Comparison of ENCODE assay signal across 8 cellular contexts in the genomic region with DNA sequence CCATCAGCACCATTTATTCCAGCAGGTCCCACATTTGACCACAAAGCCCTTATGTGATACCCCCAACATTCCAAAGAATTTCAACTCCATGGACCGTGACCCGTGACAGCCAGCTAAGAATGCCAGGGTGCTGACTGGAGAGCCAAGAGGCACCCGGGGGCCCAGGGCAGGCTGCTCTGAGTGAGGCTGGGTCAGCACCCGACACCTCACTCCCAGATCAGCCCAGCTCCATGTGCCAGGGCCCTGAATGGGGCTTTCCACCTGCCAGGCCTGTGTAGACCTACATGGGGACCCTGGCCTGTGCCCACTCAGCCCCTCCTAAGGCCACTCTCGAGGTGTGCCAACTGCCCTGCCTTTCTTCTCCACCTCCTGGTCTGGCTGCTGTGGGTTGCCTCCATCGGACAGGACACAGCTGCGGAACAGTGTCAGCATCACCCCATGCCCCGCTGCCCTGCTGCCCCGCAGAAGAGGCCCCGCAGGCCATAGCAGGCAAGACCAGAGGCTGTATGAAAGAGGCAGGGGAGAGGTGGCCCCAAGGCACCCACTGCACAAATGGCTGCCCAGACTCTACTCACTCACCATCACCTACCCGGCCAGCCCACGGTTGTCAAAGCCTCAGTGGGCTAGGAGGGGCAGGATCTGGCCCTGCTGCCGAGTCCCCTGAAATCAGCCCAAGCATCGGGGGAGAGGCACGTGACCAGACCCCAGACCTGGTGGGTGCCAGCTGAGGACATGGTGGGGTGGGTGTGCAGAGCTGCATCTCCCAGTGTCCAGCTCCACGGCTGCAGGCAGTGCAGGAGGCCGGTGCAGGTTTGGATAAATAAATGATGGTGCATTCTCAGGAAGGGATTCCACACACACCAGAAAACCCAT. TPM values are rescaled to one million over a fixed set of nuclear protein-coding genes. Genes with fewer than 3 reads are reported as not detected.
DNase-seq lines count a peak whose midpoint lies in the region; ATAC-seq, FAIRE-seq and TF ChIP-seq lines count a peak whose summit lies in the region.
"Not testable (repeated sequence)": the region's sequence is repeated elsewhere in the genome, so short reads cannot be mapped to it uniquely, and the experiment has no call there.
"Had no signal": no experiment of that assay in that cellular context is flagged by ENCODE, and none has a peak within 500 bp of the region (broad histone marks: within the 10 kb centered on the region; RNA-seq: fewer than 3 reads in every experiment).

No MANE protein-coding gene starts in this region.

- H3K23ac ChIP-seq in H1 (ENCODE audit: insufficient read length): not testable (repeated sequence)

- H3K9me3 Mint-ChIP-seq in natural killer cell; stimulated activated naive B cell treated with anti-CD40 and anti-IgM and Interleukin-4, amounts not matched to agents 10 μg/mL and 1 μg/mL and 100 μg/mL, for 72 hours: not testable (repeated sequence)

- H3K4ac ChIP-seq in H1 (replicated peaks; ENCODE audit: insufficient read length, low read depth, low read length): not testable (repeated sequence)

- not testable (repeated sequence) for H3K18ac ChIP-seq in H1 (ENCODE audit: extremely low read depth, low read length)

- H3K27ac Mint-ChIP-seq in natural killer cell: not testable (repeated sequence)
- peak overlapping the region; percentile 21 for H3K27ac Mint-ChIP-seq in stimulated activated naive B cell treated with anti-CD40 and anti-IgM and Interleukin-4, amounts not matched to agents 10 μg/mL and 1 μg/mL and 100 μg/mL, for 72 hours

- H3K9me2 ChIP-seq in Karpas-422 (replicated peaks; ENCODE audit: insufficient read depth, low read length): not testable (repeated sequence)

- not testable (repeated sequence) for DNase-seq in Karpas-422; K562 (ENCODE audit: extremely low read depth in 1 of 4, low spot score in 3 of 4); H1 (ENCODE audit: low read depth in 1 of 2, low spot score in 2 of 2); natural killer cell; stimulated activated naive B cell treated with anti-CD40 and anti-IgM and Interleukin-4, amounts not matched to agents 10 μg/mL and 1 μg/mL and 100 μg/mL, for 72 hours; urothelium cell line (ENCODE audit: low spot score)

- H3K4me3 Mint-ChIP-seq in natural killer cell: peak overlapping the region; percentile 4
- not testable (repeated sequence) for H3K4me3 Mint-ChIP-seq in stimulated activated naive B cell treated with anti-CD40 and anti-IgM and Interleukin-4, amounts not matched to agents 10 μg/mL and 1 μg/mL and 100 μg/mL, for 72 hours

- not testable (repeated sequence) for H3K79me1 ChIP-seq in H1 (ENCODE audit: low read depth, low read length)

- not testable (repeated sequence) for ATAC-seq in K562; natural killer cell; stimulated activated naive B cell treated with anti-CD40 and anti-IgM and Interleukin-4, amounts not matched to agents 10 μg/mL and 1 μg/mL and 100 μg/mL, for 72 hours (replicated peaks)

- H3K27ac ChIP-seq in BLaER1: peak overlapping the region; percentile 68
- 0 out of 2 replicates have a peak overlapping the region, but pooled peaks have one; percentile 15 for H3K27ac ChIP-seq in Karpas-422 (ENCODE audit: low read length)
- H3K27ac ChIP-seq in K562 (ENCODE audit: extremely low read depth, low read depth, low read length); H1 (ENCODE audit: low read depth, low read length): not testable (repeated sequence)

- FAIRE-seq in K562 (lab: Jason Lieb, UNC); H1 (lab: Jason Lieb, UNC): not testable (repeated sequence)
- peak; percentile 61 for FAIRE-seq in urothelium cell line (lab: Jason Lieb, UNC)

- H3K9ac ChIP-seq in BLaER1: peak overlapping the region; percentile 61
- peak overlapping the region; percentile 5; the same call in 1 of the 2 replicates for H3K9ac ChIP-seq in Karpas-422 (ENCODE audit: low read length)
- H3K9ac ChIP-seq in K562 (ENCODE audit: insufficient read depth in 1 of 2, low read depth in 2 of 2, low read length in 2 of 2): peak overlapping the region in 1 of 2 experiments; percentile 15; a peak in 1 of 4 replicates
- H3K9ac ChIP-seq in H1 (replicated peaks in 1 of 4; ENCODE audit: extremely low read depth in 1 of 4, low read depth in 3 of 4, low read length in 3 of 4): not testable (repeated sequence)

- H4K20me1 ChIP-seq in BLaER1 (peaks cover 92% of the 10 kb centered on the region), K562 (replicated peaks; ENCODE audit: control insufficient read depth, insufficient read depth, low read length) (peaks cover 68% of the 10 kb centered on the region)
- H4K20me1 ChIP-seq in Karpas-422 (ENCODE audit: insufficient read depth, low read depth, low read length); H1 (replicated peaks in 1 of 2; ENCODE audit: control insufficient read depth in 1 of 2, insufficient read depth in 2 of 2, low read length in 2 of 2): not testable (repeated sequence)

- not testable (repeated sequence) for H3K14ac ChIP-seq in H1 (ENCODE audit: insufficient read length)

- not testable (repeated sequence) for TF ChIP-seq CTCF in K562 (IDR thresholded peaks at IDR 0.05 in 2 of 3, conservative IDR thresholded peaks at IDR 0.05 in 1 of 3; ENCODE audit: insufficient read depth in 2 of 3, low read depth in 1 of 3, low read length in 3 of 3); H1 (IDR thresholded peaks at IDR 0.05; ENCODE audit: control extremely low read depth in 1 of 3, insufficient read depth in 1 of 3, low read depth in 1 of 3, low read length in 3 of 3); natural killer cell (IDR thresholded peaks at IDR 0.05)

- not testable (repeated sequence) for H3K27me3 ChIP-seq in BLaER1; Karpas-422 (ENCODE audit: low read length); H1 (replicated peaks in 1 of 4; ENCODE audit: control insufficient read depth in 3 of 4, extremely low read depth in 1 of 4, insufficient read depth in 3 of 4, low read length in 3 of 4)
- H3K27me3 ChIP-seq in K562 (ENCODE audit: control insufficient read depth in 2 of 2, insufficient read depth in 2 of 2, low read length in 2 of 2): peaks cover 7 to 65% of the 10 kb centered on the region in 2 experiments; a peak in 4 of 5 replicates

- H2AFZ ChIP-seq in Karpas-422 (ENCODE audit: low read length); K562 (ENCODE audit: low read depth, low read length); H1 (ENCODE audit: low read length): not testable (repeated sequence)

- in situ Hi-C loops in K562 (cut with MboI): not testable (repeated sequence)

- H3K4me1 ChIP-seq in BLaER1: peaks cover 89% of the 10 kb centered on the region
- peaks cover 30% of the 10 kb centered on the region for H3K4me1 ChIP-seq in Karpas-422 (ENCODE audit: low read length)
- H3K4me1 ChIP-seq in K562 (replicated peaks in 1 of 2; ENCODE audit: control insufficient read depth in 2 of 2, insufficient read depth in 2 of 2, low read length in 2 of 2): peaks cover 3 to 68% of the 10 kb centered on the region in 2 experiments; a peak in 4 of 5 replicates
- H3K4me1 ChIP-seq in H1 (replicated peaks in 1 of 4; ENCODE audit: control insufficient read depth in 3 of 4, insufficient read depth in 4 of 4, low read length in 3 of 4): not testable (repeated sequence)

- WGBS in K562 (ENCODE audit: insufficient coverage, low coverage, missing lambda C conversion rate): 16% methylated on average over 17 of the region's 17 CpGs
- 96% methylated on average over 17 of the region's 17 CpGs; no CpG with 5 or more reads in 1 of the 2 experiments for WGBS in H1 (ENCODE audit: extremely low coverage in 1 of 2, insufficient coverage in 1 of 2, insufficient read length in 1 of 2, insufficient replicate concordance in 2 of 2, low coverage in 1 of 2, low lambda C conversion rate in 2 of 2, missing lambda C conversion rate in 1 of 2), 2 experiments

- not testable (repeated sequence) for H2BK5ac ChIP-seq in H1 (ENCODE audit: low read depth, low read length)

- not testable (repeated sequence) for H3K4me1 Mint-ChIP-seq in natural killer cell; stimulated activated naive B cell treated with anti-CD40 and anti-IgM and Interleukin-4, amounts not matched to agents 10 μg/mL and 1 μg/mL and 100 μg/mL, for 72 hours

- H3K27me3 Mint-ChIP-seq in natural killer cell (ENCODE audit: low read depth in 2 of 2): not testable (repeated sequence)
- peaks cover 9 to 17% of the 10 kb centered on the region in 2 donors for H3K27me3 Mint-ChIP-seq in stimulated activated naive B cell treated with anti-CD40 and anti-IgM and Interleukin-4, amounts not matched to agents 10 μg/mL and 1 μg/mL and 100 μg/mL, for 72 hours

- peak overlapping the region; percentile 49; the same call in 1 of the 2 replicates for H3K4me3 ChIP-seq in BLaER1
- H3K4me3 ChIP-seq in Karpas-422 (ENCODE audit: low read length): peak overlapping the region; percentile 32
- H3K4me3 ChIP-seq in K562; H1 (ENCODE audit: extremely low read depth in 1 of 4, insufficient read depth in 2 of 4, low read depth in 3 of 4, low read length in 4 of 4): not testable (repeated sequence)

- not testable (repeated sequence) for H3K9me1 ChIP-seq in K562 (ENCODE audit: control insufficient read depth, insufficient read depth, low read length)

- not testable (repeated sequence) for BruUV-seq in K562 (replicated peaks; lab: Mats Ljungman, UMichigan)

- H2BK12ac ChIP-seq in H1 (ENCODE audit: low read depth, low read length): not testable (repeated sequence)

- not testable (repeated sequence) for H3K9me3 ChIP-seq in BLaER1; Karpas-422 (ENCODE audit: low read length); K562 (replicated peaks; ENCODE audit: control insufficient read depth, insufficient read depth, low read depth, low read length); H1 (ENCODE audit: insufficient read depth in 2 of 2, low read depth in 1 of 2, low read length in 1 of 2)

- H2BK15ac ChIP-seq in H1 (ENCODE audit: low read length): not testable (repeated sequence)

- H2AK5ac ChIP-seq in H1 (ENCODE audit: low read depth, low read length): not testable (repeated sequence)

- not testable (repeated sequence) for TF ChIP-seq POLR2A in K562 (conservative IDR thresholded peaks at IDR 0.05); H1 (IDR thresholded peaks at IDR 0.05; ENCODE audit: control extremely low read depth in 1 of 2, low read depth in 2 of 2, low read length in 2 of 2)

- not testable (repeated sequence) for TF ChIP-seq EP300 in K562 (IDR thresholded peaks at IDR 0.05; ENCODE audit: low read length); H1 (IDR thresholded peaks at IDR 0.05; ENCODE audit: borderline replicate concordance in 1 of 2, low read depth in 2 of 2, low read length in 2 of 2)

- not testable (repeated sequence) for H3K23me2 ChIP-seq in H1 (ENCODE audit: low read depth, low read length)

- POLR2A ChIA-PET in K562 (lab: Yijun Ruan, JAX) (interaction anchor here (0.5 to 1.1 kb wide), 5 partner anchors 8 to 114 kb away, joined by 3 to 5 read pairs (median 3); no protein-coding TSS in a partner anchor), H1 (lab: Charles Lee; ENCODE audit: partially characterized antibody) (interaction anchor here (0.6 kb wide), 1 partner anchor 21 kb away, joined by 3 read pairs; no protein-coding TSS in a partner anchor)

- CTCF ChIA-PET in K562 (lab: Yijun Ruan, JAX; ENCODE audit: low intra/inter-chr PET ratio): not testable (repeated sequence)
- CTCF ChIA-PET in H1 (lab: Charles Lee; ENCODE audit: partially characterized antibody): interaction anchor here (1.1 to 1.2 kb wide), 2 partner anchors 25 to 54 kb away, joined by 3 to 4 read pairs; no protein-coding TSS in a partner anchor

- not testable (repeated sequence) for H3K36me3 Mint-ChIP-seq in natural killer cell; stimulated activated naive B cell treated with anti-CD40 and anti-IgM and Interleukin-4, amounts not matched to agents 10 μg/mL and 1 μg/mL and 100 μg/mL, for 72 hours

- not testable (repeated sequence) for H2BK20ac ChIP-seq in H1 (ENCODE audit: low read length)

- H3K36me3 ChIP-seq in BLaER1: peaks cover 17% of the 10 kb centered on the region
- not testable (repeated sequence) for H3K36me3 ChIP-seq in Karpas-422 (ENCODE audit: insufficient read depth, low read length); K562 (ENCODE audit: control insufficient read depth, insufficient read depth, low read length); H1 (ENCODE audit: control insufficient read depth in 2 of 4, insufficient read depth in 4 of 4, low read length in 3 of 4)

- H3K4me2 ChIP-seq in BLaER1: peak overlapping the region; percentile 98
- peak overlapping the region; percentile 54 for H3K4me2 ChIP-seq in Karpas-422 (ENCODE audit: low read depth, low read length, poor library complexity, severe bottlenecking)
- H3K4me2 ChIP-seq in K562 (ENCODE audit: insufficient read depth, low read length); H1 (ENCODE audit: insufficient read depth in 1 of 2, low read depth in 2 of 2, low read length in 2 of 2): not testable (repeated sequence)

- H3K56ac ChIP-seq in H1 (replicated peaks; ENCODE audit: insufficient read length, low read depth, low read length): not testable (repeated sequence)

- H4K91ac ChIP-seq in H1 (replicated peaks; ENCODE audit: insufficient read length, low read length): not testable (repeated sequence)

- H3K79me2 ChIP-seq in Karpas-422 (ENCODE audit: low read length); K562 (ENCODE audit: control insufficient read depth, insufficient read depth, low read length): not testable (repeated sequence)
- H3K79me2 ChIP-seq in H1 (ENCODE audit: control insufficient read depth in 1 of 2, insufficient read depth in 2 of 2, low read length in 2 of 2): peaks cover 0 to 11% of the 10 kb centered on the region in 2 experiments; a peak in 1 of 4 replicates

- not testable (repeated sequence) for H4K5ac ChIP-seq in H1 (ENCODE audit: insufficient read length, low read depth, low read length)

- not testable (repeated sequence) for TF ChIP-seq RAD21 in K562 (CRISPR knock-in tag; conservative IDR thresholded peaks at IDR 0.05 in 1 of 2, IDR thresholded peaks at IDR 0.05 in 1 of 2); H1 (IDR thresholded peaks at IDR 0.05 in 1 of 2, conservative IDR thresholded peaks at IDR 0.05 in 1 of 2; ENCODE audit: low read depth in 2 of 2, low read length in 2 of 2)

- peak overlapping the region; percentile 14; the same call in 1 of the 2 replicates for H4K8ac ChIP-seq in H1 (ENCODE audit: extremely low read depth, insufficient read depth, low read length)

- intact Hi-C loops in K562 (cut with micrococcal nuclease); natural killer cell (cut with micrococcal nuclease): not testable (repeated sequence)

- not testable (repeated sequence) for H2BK120ac ChIP-seq in H1 (replicated peaks; ENCODE audit: low read depth, low read length)

RNA-seq across cellular contexts. Expression of a gene that starts 4.5 kb away (rescaled TPM):
- total RNA-seq in Karpas-422 (2014; rRNA removed; shearing (Covaris generic); ENCODE audit: low replicate concordance): 0.29 and 0.30 TPM in 2 replicates
- total RNA-seq in K562 (2011; cell fraction: chromatin; rRNA removed; ENCODE audit: low replicate concordance): 0.62 and 4.8 TPM in 2 replicates
- total RNA-seq in K562 (2011; cell fraction: nucleolus; rRNA removed): 7.4 and 9.8 TPM in 2 replicates
- 3.2 and 3.7 TPM in 2 replicates for total RNA-seq in K562 (2011; cell fraction: nucleoplasm; rRNA removed)
- total RNA-seq in K562 (2014; rRNA removed) (1.5 and 2.3 TPM in 2 replicates), K562 (2014; rRNA removed; fragmentation: Illumina TruSeq; extraction: Trizol) (not detected in 2 replicates), K562 (2015; rRNA removed; fragmentation: Illumina TruSeq; extraction: Trizol) (0.41 and 0.43 TPM in 2 replicates), K562 (2021) (2.8 and 3.0 TPM in 2 replicates), natural killer cell (1 to 10 TPM; 1.2 to 2.9 (median 1.6) TPM)
- polyA plus RNA-seq in K562 (2011; rRNA removed) (1.3 and 4.4 TPM in 2 replicates), K562 (2014; fragmentation: Illumina TruSeq; extraction: Trizol) (0.46 TPM in 1 of 2 replicates, not detected in the other), K562 (2014; fragmentation: Nextera tagmentation; extraction: Ambion mirVana) (under 1 TPM in 1 of 2 experiments, not detected in 1; 0.04 TPM), K562 (2014; rRNA removed) (1.2 and 2.3 TPM in 2 replicates), H1 (2011; rRNA removed) (41.3 and 51.5 TPM in 2 replicates)
- 5.9 and 9.9 TPM in 2 replicates for polyA plus RNA-seq in K562 (2011; cell fraction: cytosol; rRNA removed)
- polyA plus RNA-seq in K562 (2011; cell fraction: nucleus; rRNA removed): 2.9 and 3.5 TPM in 2 replicates
- polyA plus RNA-seq in K562 (2012): 2.9 and 4.6 TPM in 2 replicates
- 1.0 and 1.5 TPM in 2 replicates for polyA minus RNA-seq in K562 (2011; rRNA and poly(A)+ RNA removed)
- polyA minus RNA-seq in K562 (2011; cell fraction: cytosol; rRNA and poly(A)+ RNA removed): 5.1 and 13.6 TPM in 2 replicates
- polyA minus RNA-seq in K562 (2011; cell fraction: nucleus; rRNA and poly(A)+ RNA removed): 0.40 and 1.3 TPM in 2 replicates
- total RNA-seq in H1 (2021; fragmentation: NEBNext Ultra II Directional; extraction: Animal tissue kit (Norgen Biotek cat#: 25700)): 21.8 and 22.5 TPM in 2 replicates
- polyA plus RNA-seq in H1 (2011; cell fraction: cytosol; rRNA removed): 24.6 TPM
- 24.0 TPM for polyA plus RNA-seq in H1 (2011; cell fraction: nucleus; rRNA removed)
- polyA plus RNA-seq in H1 (2012, experiment 1 of 2): 11.0 to 25.6 TPM (median 23.1 TPM) in 4 replicates
- polyA plus RNA-seq in H1 (2012, experiment 2 of 2): 19.1 TPM
- 30.2 TPM for polyA plus RNA-seq in H1 (2013, experiment 1 of 2)
- polyA plus RNA-seq in H1 (2013, experiment 2 of 2): 29.2 TPM
- 10.5 and 13.6 TPM in 2 replicates for polyA minus RNA-seq in H1 (2011; rRNA and poly(A)+ RNA removed)
- polyA minus RNA-seq in H1 (2011; cell fraction: cytosol; rRNA and poly(A)+ RNA removed): 23.1 TPM
- 9.8 TPM for polyA minus RNA-seq in H1 (2011; cell fraction: nucleus; rRNA and poly(A)+ RNA removed)
- polyA plus RNA-seq: IgD-negative memory B cell had no signal

RNA-seq across cellular contexts. Expression of a gene that starts 56.2 kb away (rescaled TPM):
- 32.7 and 64.7 TPM in 2 replicates for total RNA-seq in Karpas-422 (2014; rRNA removed; shearing (Covaris generic); ENCODE audit: low replicate concordance)
- 5.8 and 25.8 TPM in 2 replicates for total RNA-seq in K562 (2011; cell fraction: chromatin; rRNA removed; ENCODE audit: low replicate concordance)
- total RNA-seq in K562 (2011; cell fraction: nucleolus; rRNA removed): 37.9 and 39.6 TPM in 2 replicates
- total RNA-seq in K562 (2011; cell fraction: nucleoplasm; rRNA removed): 19.9 and 28.5 TPM in 2 replicates
- total RNA-seq in K562 (2014; rRNA removed) (151 and 163 TPM in 2 replicates), K562 (2014; rRNA removed; fragmentation: Illumina TruSeq; extraction: Trizol) (14.1 and 20.0 TPM in 2 replicates), K562 (2015; rRNA removed; fragmentation: Illumina TruSeq; extraction: Trizol) (78.1 and 78.6 TPM in 2 replicates), K562 (2021) (95.3 and 101 TPM in 2 replicates), natural killer cell (10 to 100 TPM; 20.3 to 34.3 (median 33.0) TPM)
- polyA plus RNA-seq in K562 (2011; rRNA removed) (51.0 and 88.0 TPM in 2 replicates), K562 (2014; fragmentation: Illumina TruSeq; extraction: Trizol) (40.4 and 66.5 TPM in 2 replicates), K562 (2014; fragmentation: Nextera tagmentation; extraction: Ambion mirVana) (1 to 10 TPM; 3.6 to 8.1 TPM), K562 (2014; rRNA removed) (113 and 117 TPM in 2 replicates), H1 (2011; rRNA removed) (72.6 and 93.5 TPM in 2 replicates)
- polyA plus RNA-seq in K562 (2011; cell fraction: cytosol; rRNA removed): 116 and 204 TPM in 2 replicates
- 72.9 and 95.1 TPM in 2 replicates for polyA plus RNA-seq in K562 (2011; cell fraction: nucleus; rRNA removed)
- polyA plus RNA-seq in K562 (2012): 80.6 and 161 TPM in 2 replicates
- polyA minus RNA-seq in K562 (2011; rRNA and poly(A)+ RNA removed): 14.8 and 17.4 TPM in 2 replicates
- polyA minus RNA-seq in K562 (2011; cell fraction: cytosol; rRNA and poly(A)+ RNA removed): 35.4 and 39.9 TPM in 2 replicates
- polyA minus RNA-seq in K562 (2011; cell fraction: nucleus; rRNA and poly(A)+ RNA removed): 29.2 and 43.1 TPM in 2 replicates
- 41.9 and 43.6 TPM in 2 replicates for total RNA-seq in H1 (2021; fragmentation: NEBNext Ultra II Directional; extraction: Animal tissue kit (Norgen Biotek cat#: 25700))
- polyA plus RNA-seq in H1 (2011; cell fraction: cytosol; rRNA removed): 82.8 TPM
- 56.9 TPM for polyA plus RNA-seq in H1 (2011; cell fraction: nucleus; rRNA removed)
- 26.0 to 54.5 TPM (median 49.4 TPM) in 4 replicates for polyA plus RNA-seq in H1 (2012, experiment 1 of 2)
- polyA plus RNA-seq in H1 (2012, experiment 2 of 2): 59.2 TPM
- 26.6 TPM for polyA plus RNA-seq in H1 (2013, experiment 1 of 2)
- polyA plus RNA-seq in H1 (2013, experiment 2 of 2): 25.1 TPM
- polyA minus RNA-seq in H1 (2011; rRNA and poly(A)+ RNA removed): 12.0 and 15.2 TPM in 2 replicates
- polyA minus RNA-seq in H1 (2011; cell fraction: cytosol; rRNA and poly(A)+ RNA removed): 18.9 TPM
- polyA minus RNA-seq in H1 (2011; cell fraction: nucleus; rRNA and poly(A)+ RNA removed): 16.5 TPM
